In the genomic region with DNA sequence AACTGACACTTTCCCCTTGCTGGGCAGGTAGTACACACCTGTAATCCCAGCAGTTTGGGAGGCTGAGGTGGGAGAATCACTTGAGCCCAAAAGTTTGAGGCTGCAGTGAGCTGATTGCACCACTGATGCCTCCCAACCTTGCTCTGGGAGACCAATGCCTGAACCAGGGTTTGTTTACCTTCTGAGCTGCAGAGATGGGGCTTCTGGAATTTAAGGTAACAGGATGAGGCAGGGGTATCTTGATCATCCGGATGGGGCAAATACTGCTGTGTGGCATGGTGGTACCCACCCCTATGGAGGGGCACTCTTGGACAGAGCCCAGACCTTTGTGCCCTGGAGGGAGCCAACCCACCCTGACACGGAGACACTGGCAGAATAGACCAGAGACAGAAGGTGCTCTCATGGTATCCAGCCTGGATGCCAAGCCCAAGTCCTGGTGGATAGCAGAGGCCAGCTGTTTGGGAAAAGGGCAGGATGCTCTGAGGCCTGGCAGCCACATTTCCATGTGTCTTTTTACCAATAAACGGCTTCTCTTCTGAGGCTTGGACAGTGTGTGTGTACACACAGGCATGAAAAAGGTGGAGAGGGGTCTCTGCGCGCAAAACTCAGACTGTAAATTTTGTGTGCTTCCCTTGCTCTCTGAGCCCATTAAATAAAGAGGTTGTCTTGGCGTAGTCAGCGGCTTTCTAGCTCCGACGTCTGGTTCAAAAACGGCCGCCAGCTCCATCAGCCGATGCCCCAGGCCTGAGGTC, we compare ENCODE assay signal across 9 cellular contexts. TPM values are rescaled to one million over a fixed set of nuclear protein-coding genes. Genes with fewer than 3 reads are reported as not detected.
DNase-seq lines count a peak whose midpoint lies in the region; ATAC-seq and TF ChIP-seq lines count a peak whose summit lies in the region.
"Had no signal": no experiment of that assay in that cellular context is flagged by ENCODE, and none has a peak within 500 bp of the region (broad histone marks: within the 10 kb centered on the region; RNA-seq: fewer than 3 reads in every experiment).

No MANE protein-coding gene starts in this region.

- no peak for DNase-seq in activated T-cell treated with anti-CD3 and anti-CD28 coated beads, Interleukin-2, amount 50 U/mL, for 72 hours
- no peak for DNase-seq in activated T-cell treated with anti-CD3 and anti-CD28 coated beads, Interleukin-2, amount 50 U/mL, for 48 hours
- DNase-seq in ascending aorta (ENCODE audit: low spot score in 2 of 2) (no peak), type B pancreatic cell (ENCODE audit: extremely low spot score, unreplicated experiment) (no peak), NCI-H446 (lab: John Stamatoyannopoulos, UW) (no peak), SKM-1 (lab: John Stamatoyannopoulos, UW; ENCODE audit: unreplicated experiment) (no peak)
- no peak for DNase-seq in stimulated activated CD4-positive, alpha-beta T cell treated with anti-CD3 and anti-CD28 coated beads, Interleukin-12 subunit alpha, Interleukin-12 subunit beta, amount 100 ng/mL, for 4 hours

- no peak for TF ChIP-seq CTCF in ascending aorta (IDR thresholded peaks at IDR 0.05)
- TF ChIP-seq CTCF in liver (IDR thresholded peaks at IDR 0.05; ENCODE audit: low read depth, low read length, missing input control), result no peak
- no peak for TF ChIP-seq CTCF in type B pancreatic cell (conservative IDR thresholded peaks at IDR 0.05)

- H3K4me3 Mint-ChIP-seq in activated T-cell treated with anti-CD3 and anti-CD28 coated beads, Interleukin-2, amount 50 U/mL, for 72 hours, result peak overlapping the region; percentile 95 to 96
- H3K4me3 Mint-ChIP-seq in type B pancreatic cell, result peak overlapping the region; percentile 91

- H3K27ac Mint-ChIP-seq in activated T-cell treated with anti-CD3 and anti-CD28 coated beads, Interleukin-2, amount 50 U/mL, for 72 hours, result peak overlapping the region; percentile 80
- peak overlapping the region; percentile 88 for H3K27ac Mint-ChIP-seq in type B pancreatic cell

- H3K4me3 ChIP-seq in ascending aorta (peak overlapping the region; percentile 71 to 78), liver (ENCODE audit: low read depth in 1 of 3, low read length in 3 of 3) (peak overlapping the region; percentile 61 to 85 (median 76))

- intact Hi-C loops in ascending aorta (cut with DNase I), result no loop called here

- H3K27me3 ChIP-seq in ascending aorta (no peaks in the 10 kb centered on the region), liver (ENCODE audit: control insufficient read depth in 4 of 4, insufficient read depth in 4 of 4, low read length in 3 of 4) (no peaks in the 10 kb centered on the region)

- no peaks in the 10 kb centered on the region for H3K9me3 ChIP-seq in ascending aorta
- H3K9me3 ChIP-seq in liver (ENCODE audit: control insufficient read depth in 4 of 4, low read length in 3 of 4), result no peaks in the 10 kb centered on the region

- peaks cover 2 to 3% of the 10 kb centered on the region in 2 donors for H3K36me3 Mint-ChIP-seq in activated T-cell treated with anti-CD3 and anti-CD28 coated beads, Interleukin-2, amount 50 U/mL, for 72 hours (ENCODE audit: insufficient read depth in 2 of 2)
- H3K36me3 Mint-ChIP-seq in type B pancreatic cell, result peaks cover 3% of the 10 kb centered on the region

- peaks cover 9 to 11% of the 10 kb centered on the region in 2 donors for H3K4me1 ChIP-seq in ascending aorta
- H3K4me1 ChIP-seq in liver (ENCODE audit: control insufficient read depth in 4 of 4, insufficient read depth in 4 of 4, low read length in 3 of 4), result peaks cover 6 to 34% (median 23%) of the 10 kb centered on the region in 4 donors

- ATAC-seq in activated T-cell treated with anti-CD3 and anti-CD28 coated beads, Interleukin-2, amount 50 U/mL, for 72 hours (replicated peaks in 1 of 2), result no peak

- H3K27ac ChIP-seq in ascending aorta (peak overlapping the region; percentile 87), liver (ENCODE audit: low read depth in 1 of 2, low read length in 2 of 2) (peak overlapping the region; percentile 63 to 87)

- no peak for TF ChIP-seq RAD21 in liver (IDR thresholded peaks at IDR 0.05)

- no peaks in the 10 kb centered on the region for H3K9me3 Mint-ChIP-seq in activated T-cell treated with anti-CD3 and anti-CD28 coated beads, Interleukin-2, amount 50 U/mL, for 72 hours
- H3K9me3 Mint-ChIP-seq in type B pancreatic cell, result no peaks in the 10 kb centered on the region

- no peaks in the 10 kb centered on the region for H3K27me3 Mint-ChIP-seq in activated T-cell treated with anti-CD3 and anti-CD28 coated beads, Interleukin-2, amount 50 U/mL, for 72 hours (ENCODE audit: low read depth)
- no peaks in the 10 kb centered on the region for H3K27me3 Mint-ChIP-seq in type B pancreatic cell

- 22% methylated on average over 12 of the region's 12 CpGs for whole genome bisulfite sequencing in liver

- H3K4me1 Mint-ChIP-seq in activated T-cell treated with anti-CD3 and anti-CD28 coated beads, Interleukin-2, amount 50 U/mL, for 72 hours (ENCODE audit: low read depth), result peaks cover 54% of the 10 kb centered on the region
- H3K4me1 Mint-ChIP-seq in type B pancreatic cell (ENCODE audit: unreplicated experiment), result peaks cover 35% of the 10 kb centered on the region

- H3K9ac ChIP-seq in liver (ENCODE audit: low read depth in 1 of 2, low read length in 2 of 2), result peak overlapping the region in 1 of 2 donors; percentile 39

- peaks cover 10 to 14% of the 10 kb centered on the region in 2 donors for H3K36me3 ChIP-seq in ascending aorta
- peaks cover 0 to 3% (median 1%) of the 10 kb centered on the region in 4 donors for H3K36me3 ChIP-seq in liver (ENCODE audit: control insufficient read depth in 4 of 4, insufficient read depth in 3 of 4, low read depth in 1 of 4, low read length in 3 of 4)

TF ChIP-seq in liver, 16 proteins besides CTCF, POLR2A, EP300 and RAD21:
- no peak for TF ChIP-seq GABPA (IDR thresholded peaks at IDR 0.05 in 1 of 2, conservative IDR thresholded peaks at IDR 0.05 in 1 of 2)
- TF ChIP-seq, protein P1, sequence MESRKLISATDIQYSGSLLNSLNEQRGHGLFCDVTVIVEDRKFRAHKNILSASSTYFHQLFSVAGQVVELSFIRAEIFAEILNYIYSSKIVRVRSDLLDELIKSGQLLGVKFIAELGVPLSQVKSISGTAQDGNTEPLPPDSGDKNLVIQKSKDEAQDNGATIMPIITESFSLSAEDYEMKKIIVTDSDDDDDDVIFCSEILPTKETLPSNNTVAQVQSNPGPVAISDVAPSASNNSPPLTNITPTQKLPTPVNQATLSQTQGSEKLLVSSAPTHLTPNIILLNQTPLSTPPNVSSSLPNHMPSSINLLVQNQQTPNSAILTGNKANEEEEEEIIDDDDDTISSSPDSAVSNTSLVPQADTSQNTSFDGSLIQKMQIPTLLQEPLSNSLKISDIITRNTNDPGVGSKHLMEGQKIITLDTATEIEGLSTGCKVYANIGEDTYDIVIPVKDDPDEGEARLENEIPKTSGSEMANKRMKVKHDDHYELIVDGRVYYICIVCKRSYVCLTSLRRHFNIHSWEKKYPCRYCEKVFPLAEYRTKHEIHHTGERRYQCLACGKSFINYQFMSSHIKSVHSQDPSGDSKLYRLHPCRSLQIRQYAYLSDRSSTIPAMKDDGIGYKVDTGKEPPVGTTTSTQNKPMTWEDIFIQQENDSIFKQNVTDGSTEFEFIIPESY (IDR thresholded peaks at IDR 0.05), result no peak
- TF ChIP-seq HNF4A (conservative IDR thresholded peaks at IDR 0.05), result no peak
- no peak for TF ChIP-seq NR2F2 (IDR thresholded peaks at IDR 0.05)
- no peak for TF ChIP-seq FOXA2 (IDR thresholded peaks at IDR 0.05)
- TF ChIP-seq SP1 (IDR thresholded peaks at IDR 0.05), result no peak
- TF ChIP-seq JUND (IDR thresholded peaks at IDR 0.05), result no peak
- TF ChIP-seq MAX (IDR thresholded peaks at IDR 0.05), result no peak
- no peak for TF ChIP-seq HNF4G (IDR thresholded peaks at IDR 0.05)
- TF ChIP-seq ATF3 (IDR thresholded peaks at IDR 0.05), result no peak

RNA-seq across cellular contexts. Expression of gene ZNF48, which starts 4.4 kb away (rescaled TPM):
- total RNA-seq in activated T-cell treated with anti-CD3 and anti-CD28 coated beads, Interleukin-2, amount 50 U/mL, for 72 hours, result 10 to 100 TPM; 10.5 to 13.1 TPM
- 25.1 TPM for total RNA-seq in ascending aorta
- 1 to 10 TPM; 3.2 to 4.7 TPM for total RNA-seq in liver
- polyA plus RNA-seq in liver, result 1 to 10 TPM; 2.3 to 3.0 TPM
- total RNA-seq in type B pancreatic cell (ENCODE audit: low replicate concordance), result 14.5 and 21.1 TPM in 2 replicates

RNA-seq across cellular contexts. Expression of gene ZNF771, which starts 7.8 kb away (rescaled TPM):
- total RNA-seq in activated T-cell treated with anti-CD3 and anti-CD28 coated beads, Interleukin-2, amount 50 U/mL, for 72 hours, result 1 to 10 TPM; 5.8 to 6.3 TPM
- total RNA-seq in ascending aorta (49.6 TPM), liver (1 to 10 TPM; 2.6 to 8.0 TPM), type B pancreatic cell (ENCODE audit: low replicate concordance) (4.7 and 15.5 TPM in 2 replicates)
- 1 to 10 TPM; 5.2 to 5.3 TPM for polyA plus RNA-seq in liver

RNA-seq across cellular contexts. Expression of gene SEPTIN1, which starts 17.2 kb away (rescaled TPM):
- total RNA-seq in activated T-cell treated with anti-CD3 and anti-CD28 coated beads, Interleukin-2, amount 50 U/mL, for 72 hours, result 100 to 1,000 TPM; 223 to 233 TPM
- total RNA-seq in ascending aorta (not detected), liver (1 to 10 TPM in 1 of 2 donors, under 1 TPM in 1; 0.42 to 1.0 TPM), type B pancreatic cell (ENCODE audit: low replicate concordance) (1.4 and 2.3 TPM in 2 replicates)
- polyA plus RNA-seq in liver, result 1 to 10 TPM; 1.4 to 2.8 TPM

RNA-seq across cellular contexts. Expression of gene MYL11, which starts 25.0 kb away (rescaled TPM):
- total RNA-seq in activated T-cell treated with anti-CD3 and anti-CD28 coated beads, Interleukin-2, amount 50 U/mL, for 72 hours, result 1 to 10 TPM in 1 of 2 donors, not detected in 1; 2.0 TPM
- not detected for total RNA-seq in ascending aorta
- total RNA-seq in liver, result under 1 TPM in 1 of 2 donors, not detected in 1; 0.70 TPM
- polyA plus RNA-seq in liver, result not detected
- 10.4 and 21.7 TPM in 2 replicates for total RNA-seq in type B pancreatic cell (ENCODE audit: low replicate concordance)
- total RNA-seq: T-helper 1 cell treated with Interleukin-12 subunit alpha and Interleukin-12 subunit beta and Interleukin-4 antibody, amounts not matched to agents 30 ng/mL and 1 ng/mL, for 36 hours had no signal

RNA-seq across cellular contexts. Expression of gene TBC1D10B, which starts 29.3 kb away (rescaled TPM):
- 10 to 100 TPM; 48.0 to 50.7 TPM for total RNA-seq in activated T-cell treated with anti-CD3 and anti-CD28 coated beads, Interleukin-2, amount 50 U/mL, for 72 hours
- total RNA-seq in ascending aorta (20.9 TPM), liver (10 to 100 TPM; 16.1 to 16.5 TPM), type B pancreatic cell (ENCODE audit: low replicate concordance) (46.8 and 50.0 TPM in 2 replicates)
- 1 to 10 TPM; 3.6 to 9.2 TPM for polyA plus RNA-seq in liver

Comparison
In these comparisons a context has a peak if more than half of its experiments do, and no peak if none do; other contexts are left out.
1. RNA of gene SEPTIN1, which starts 17.2 kb away (total RNA-seq): 223 to 233 TPM in activated T-cell treated with anti-CD3 and anti-CD28 coated beads, Interleukin-2, amount 50 U/mL, for 72 hours; 1.4 to 2.3 TPM in type B pancreatic cell, 0.42 to 1.0 TPM in liver and not detected in ascending aorta (single experiment); every median in the first group is over 10 times any median in the second.